In the genomic region with DNA sequence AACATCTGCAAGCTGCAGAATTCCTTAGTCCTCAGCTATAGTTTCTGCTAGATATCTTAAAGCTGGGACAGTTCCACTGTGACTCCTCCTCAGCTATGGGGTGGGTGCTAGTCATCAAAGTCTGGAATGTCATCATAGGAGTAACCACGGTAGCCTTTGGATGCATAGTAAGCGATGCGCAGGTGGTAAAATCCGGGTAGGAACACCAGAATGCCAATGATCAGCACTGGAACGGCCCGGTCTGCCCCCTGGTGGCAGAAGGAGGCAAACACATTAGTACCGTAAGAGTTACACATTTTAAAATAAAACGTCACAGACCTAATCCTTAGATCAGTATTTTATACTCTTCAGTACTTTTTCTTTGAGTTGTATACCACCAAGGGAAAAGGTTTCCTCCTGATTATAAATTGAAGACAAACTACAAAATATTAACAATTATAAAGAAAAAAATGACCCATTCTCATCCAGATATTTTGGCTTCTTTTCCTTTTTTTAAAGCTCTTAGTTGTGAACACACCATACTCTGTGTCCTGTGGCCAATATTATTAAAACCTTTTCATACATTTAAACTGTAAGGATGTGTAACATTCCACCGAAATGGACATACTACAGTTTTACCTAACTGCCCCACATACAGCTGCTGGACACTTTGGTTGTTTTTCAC, we compare ENCODE assay signal across 8 cellular contexts. TPM values are rescaled to one million over a fixed set of nuclear protein-coding genes. Genes with fewer than 3 reads are reported as not detected.
DNase-seq lines count a peak whose midpoint lies in the region; ATAC-seq, FAIRE-seq and TF ChIP-seq lines count a peak whose summit lies in the region.

No MANE protein-coding gene starts in this region.

- H3K27ac Mint-ChIP-seq in neural progenitor cell: no peak overlapping the region

- H3K9ac ChIP-seq in neural progenitor cell (no peak overlapping the region), subcutaneous abdominal adipose tissue (ENCODE audit: low read length in 5 of 5) (no peak overlapping the region)

- H3K4me3 ChIP-seq in GM06990 (replicated peaks; ENCODE audit: low read depth, low read length) (no peak overlapping the region), neural progenitor cell (no peak overlapping the region), subcutaneous abdominal adipose tissue (ENCODE audit: low read depth in 1 of 5, low read length in 5 of 5) (no peak overlapping the region)

- H3K4me3 Mint-ChIP-seq in neural progenitor cell: no peak overlapping the region

- TF ChIP-seq CTCF in GM06990 (IDR thresholded peaks at IDR 0.05; ENCODE audit: insufficient read depth, low read length, poor library complexity, severe bottlenecking): peak; percentile 79
- TF ChIP-seq CTCF in neural progenitor cell (IDR thresholded peaks at IDR 0.05): peak; percentile 94

- ATAC-seq in GM21390 (IDR thresholded peaks at IDR 0.05; ENCODE audit: unreplicated experiment): no peak

- no peak overlapping the region for H2AFZ ChIP-seq in neural progenitor cell (replicated peaks)

- H3K27me3 Mint-ChIP-seq in neural progenitor cell (ENCODE audit: insufficient read depth, low read depth): no peaks in the 10 kb centered on the region

- peaks cover 7% of the 10 kb centered on the region for H3F3A ChIP-seq in neural progenitor cell (ENCODE audit: low read depth)

- H3K79me2 ChIP-seq in neural progenitor cell (ENCODE audit: low read depth): no peaks in the 10 kb centered on the region

- no peak overlapping the region for H3K27ac ChIP-seq in neural progenitor cell
- peak overlapping the region; percentile 10 for H3K27ac ChIP-seq in subcutaneous abdominal adipose tissue (ENCODE audit: low read depth, low read length)

- FAIRE-seq in RCC 7860 (lab: Jason Lieb, UNC): no peak

- H3K9me3 ChIP-seq in neural progenitor cell (ENCODE audit: low read depth): no peaks in the 10 kb centered on the region
- H3K9me3 ChIP-seq in subcutaneous abdominal adipose tissue (ENCODE audit: control insufficient read depth in 5 of 5, low read length in 5 of 5): no peaks in the 10 kb centered on the region

- H3K36me3 Mint-ChIP-seq in neural progenitor cell: peaks cover 24% of the 10 kb centered on the region

- H3K4me1 Mint-ChIP-seq in neural progenitor cell: no peaks in the 10 kb centered on the region

- H3K27me3 ChIP-seq in GM06990 (replicated peaks; ENCODE audit: control insufficient read depth, insufficient read depth, low read length) (no peaks in the 10 kb centered on the region), neural progenitor cell (no peaks in the 10 kb centered on the region), subcutaneous abdominal adipose tissue (ENCODE audit: control insufficient read depth in 5 of 5, insufficient read depth in 4 of 5, low read length in 5 of 5) (no peaks in the 10 kb centered on the region)

- DNase-seq in GM06990 (ENCODE audit: extremely low read depth, insufficient read length) (no peak), HuH-7.5 (ENCODE audit: low spot score) (peak; percentile 46), RCC 7860 (ENCODE audit: low spot score) (peak; percentile 44), fibroblast of peridontal ligament (ENCODE audit: extremely low read depth) (peak; percentile 68), neural progenitor cell (ENCODE audit: low spot score) (peak; percentile 73)
- DNase-seq in activated T-cell treated with anti-CD3 and anti-CD28 coated beads, Interleukin-2, amount 50 U/mL, for 48 hours: peak; percentile 86 to 88

- no peak overlapping the region for H3K4me2 ChIP-seq in neural progenitor cell

- H3K9me3 Mint-ChIP-seq in neural progenitor cell: no peaks in the 10 kb centered on the region

- no peaks in the 10 kb centered on the region for H4K20me1 ChIP-seq in neural progenitor cell (ENCODE audit: low read depth)

- peaks cover 13% of the 10 kb centered on the region for H3K36me3 ChIP-seq in GM06990 (ENCODE audit: control insufficient read depth, insufficient read depth, low read length)
- no peaks in the 10 kb centered on the region for H3K36me3 ChIP-seq in neural progenitor cell
- H3K36me3 ChIP-seq in subcutaneous abdominal adipose tissue (ENCODE audit: control insufficient read depth in 5 of 5, insufficient read depth in 5 of 5, low read length in 5 of 5): peaks cover 13 to 73% (median 63%) of the 10 kb centered on the region in 5 donors

- H3K4me1 ChIP-seq in neural progenitor cell (no peaks in the 10 kb centered on the region), subcutaneous abdominal adipose tissue (ENCODE audit: control insufficient read depth in 5 of 5, insufficient read depth in 5 of 5, low read length in 5 of 5) (peaks cover 0 to 4% (median 0%) of the 10 kb centered on the region in 5 donors)

RNA-seq across cellular contexts. Expression of a gene that starts 12.1 kb away (rescaled TPM):
- 84.3 and 117 TPM in 2 replicates for total RNA-seq in neural progenitor cell (ENCODE audit: low replicate concordance)

RNA-seq across cellular contexts. Expression of a gene that starts 18.9 kb away (rescaled TPM):
- 245 and 323 TPM in 2 replicates for total RNA-seq in neural progenitor cell (ENCODE audit: low replicate concordance)

RNA-seq across cellular contexts. Expression of a gene that starts 26.0 kb away (rescaled TPM):
- 53.8 and 59.8 TPM in 2 replicates for total RNA-seq in neural progenitor cell (ENCODE audit: low replicate concordance)
